Comparison of ENCODE assay signal across 24 cellular contexts in genomic region chr17:81274471-81274855, GRCh38. TPM values are rescaled to one million over a fixed set of nuclear protein-coding genes. Genes with fewer than 3 reads are reported as not detected.
DNase-seq lines count a peak whose midpoint lies in the region; ATAC-seq, FAIRE-seq and TF ChIP-seq lines count a peak whose summit lies in the region.
"Had no signal": no experiment of that assay in that cellular context is flagged by ENCODE, and none has a peak within 500 bp of the region (broad histone marks: within the 10 kb centered on the region; RNA-seq: fewer than 3 reads in every experiment).

No MANE protein-coding gene starts in this region.

- H2AFZ ChIP-seq in H1 (ENCODE audit: low read length) (no peak overlapping the region), neuronal stem cell (ENCODE audit: low read length) (no peak overlapping the region)

- H2BK12ac ChIP-seq in H1 (ENCODE audit: low read depth, low read length) (no peak overlapping the region), neuronal stem cell (ENCODE audit: low read length) (no peak overlapping the region)

- DNase-seq in Right ventricle myocardium inferior (ENCODE audit: missing footprints) (peak; percentile 26), heart left ventricle (no peak), H1 (ENCODE audit: low read depth in 1 of 2, low spot score in 2 of 2) (no peak), neuronal stem cell (ENCODE audit: low spot score) (no peak), GDM1 (lab: John Stamatoyannopoulos, UW) (no peak), activated gamma-delta T cell treated with Interleukin-2 at 50 U/mL for 16 hours (no peak)
- DNase-seq: AML-193; Caco-2; Calu3; CD4-positive, alpha-beta T cell; CD8-positive, alpha-beta T cell; DMS79 treated with DMSO at 0.1 percent for 48 hours had no signal

- peaks cover 12 to 13% of the 10 kb centered on the region in 2 experiments for H4K20me1 ChIP-seq in H1 (replicated peaks in 1 of 2; ENCODE audit: control insufficient read depth in 1 of 2, insufficient read depth in 2 of 2, low read length in 2 of 2)

- no peak overlapping the region for H3K18ac ChIP-seq in H1 (ENCODE audit: extremely low read depth, low read length)
- H3K18ac ChIP-seq in neuronal stem cell (ENCODE audit: low read length) = no peak overlapping the region

- no peak overlapping the region for H2BK20ac ChIP-seq in H1 (ENCODE audit: low read length)

- H3K9ac ChIP-seq in H1 (replicated peaks in 1 of 4; ENCODE audit: extremely low read depth in 1 of 4, low read depth in 3 of 4, low read length in 3 of 4) (no peak overlapping the region), neuronal stem cell (ENCODE audit: low read depth, low read length, poor library complexity) (no peak overlapping the region)

- H3K27ac ChIP-seq in heart left ventricle (no peak overlapping the region), HEK293 (ENCODE audit: extremely low read depth, low read depth, low read length) (peak overlapping the region; percentile 41; the same call in 1 of the 2 replicates), H1 (ENCODE audit: low read depth, low read length) (no peak overlapping the region), neuronal stem cell (replicated peaks; ENCODE audit: low read length) (no peak overlapping the region)
- H3K27ac ChIP-seq: 22Rv1; A549; BLaER1 treated with 17β-estradiol and CSF1 and Interleukin-3, amounts not matched to agents 10 nM and 100 nM; C4-2B had no signal

- H4K91ac ChIP-seq in H1 (replicated peaks; ENCODE audit: insufficient read length, low read length) (no peak overlapping the region), neuronal stem cell (ENCODE audit: low read depth, low read length, poor library complexity) (no peak overlapping the region)

- H3K4me3 ChIP-seq in heart left ventricle = no peak overlapping the region
- no peak overlapping the region for H3K4me3 ChIP-seq in HEK293 (ENCODE audit: low read depth, low read length)
- no peak overlapping the region for H3K4me3 ChIP-seq in H1 (ENCODE audit: extremely low read depth in 1 of 4, insufficient read depth in 2 of 4, low read depth in 3 of 4, low read length in 4 of 4)
- no peak overlapping the region for H3K4me3 ChIP-seq in neuronal stem cell (ENCODE audit: low read length in 2 of 2)
- H3K4me3 ChIP-seq: A549; BLaER1 treated with 17β-estradiol and CSF1 and Interleukin-3, amounts not matched to agents 10 nM and 100 nM; GM12878 had no signal

- no peak overlapping the region for H2BK5ac ChIP-seq in H1 (ENCODE audit: low read depth, low read length)
- peak overlapping the region; percentile 32 for H2BK5ac ChIP-seq in neuronal stem cell (ENCODE audit: low read length)

- POLR2A ChIA-PET in HEK293 (lab: Yijun Ruan, JAX) (no interaction called here), H1 (lab: Charles Lee; ENCODE audit: partially characterized antibody) (no interaction called here)

- H3K4ac ChIP-seq in H1 (replicated peaks; ENCODE audit: insufficient read length, low read depth, low read length) (no peak overlapping the region), neuronal stem cell (ENCODE audit: low read length) (no peak overlapping the region)

- TF ChIP-seq CTCF in heart left ventricle (IDR thresholded peaks at IDR 0.05) (no peak), HEK293 (tag by site-specific recombination; IDR thresholded peaks at IDR 0.05) (no peak), H1 (IDR thresholded peaks at IDR 0.05; ENCODE audit: control extremely low read depth in 1 of 3, insufficient read depth in 1 of 3, low read depth in 1 of 3, low read length in 3 of 3) (no peak)

- intact Hi-C loops in Right ventricle myocardium inferior (cut with DNase I) (no loop called here), heart left ventricle (cut with DNase I) (no loop called here)

- H2BK120ac ChIP-seq in H1 (replicated peaks; ENCODE audit: low read depth, low read length) (no peak overlapping the region), neuronal stem cell (ENCODE audit: low read depth, low read length) (no peak overlapping the region)

- TF ChIP-seq RAD21 in H1 (IDR thresholded peaks at IDR 0.05 in 1 of 2, conservative IDR thresholded peaks at IDR 0.05 in 1 of 2; ENCODE audit: low read depth in 2 of 2, low read length in 2 of 2) = no peak

- ATAC-seq in Right ventricle myocardium inferior = no peak
- ATAC-seq in heart left ventricle = no peak
- ATAC-seq in GM18870 (IDR thresholded peaks at IDR 0.05; ENCODE audit: unreplicated experiment) = no peak
- ATAC-seq: A549; CD8-positive, alpha-beta T cell; GM12878 had no signal

- TF ChIP-seq POLR2A in heart left ventricle (IDR thresholded peaks at IDR 0.05) (no peak), H1 (IDR thresholded peaks at IDR 0.05; ENCODE audit: control extremely low read depth in 1 of 2, low read depth in 2 of 2, low read length in 2 of 2) (no peak)

- H3K4me1 ChIP-seq in heart left ventricle (peaks cover 0 to 18% (median 11%) of the 10 kb centered on the region in 12 donors), HEK293 (ENCODE audit: control insufficient read depth, insufficient read depth, low read length) (no peaks in the 10 kb centered on the region), H1 (replicated peaks in 1 of 4; ENCODE audit: control insufficient read depth in 3 of 4, insufficient read depth in 4 of 4, low read length in 3 of 4) (no peaks in the 10 kb centered on the region), neuronal stem cell (ENCODE audit: control insufficient read depth in 2 of 2, insufficient read depth in 1 of 2, low read depth in 1 of 2, low read length in 2 of 2) (no peaks in the 10 kb centered on the region)
- H3K4me1 ChIP-seq: A549, Caco-2 had no signal

- H4K5ac ChIP-seq in H1 (ENCODE audit: insufficient read length, low read depth, low read length) = no peak overlapping the region

- H3K79me1 ChIP-seq in H1 (ENCODE audit: low read depth, low read length) (no peaks in the 10 kb centered on the region; the same call in 1 of the 2 replicates), neuronal stem cell (ENCODE audit: low read depth, low read length) (peaks cover 2% of the 10 kb centered on the region)

- TF ChIP-seq EP300 in H1 (IDR thresholded peaks at IDR 0.05; ENCODE audit: borderline replicate concordance in 1 of 2, low read depth in 2 of 2, low read length in 2 of 2) = no peak

- CTCF ChIA-PET in HEK293 (lab: Yijun Ruan, JAX) = interaction anchor here (0.6 kb wide), 4 partner anchors 20 to 1047 kb away, joined by 3 to 5 read pairs (median 4); no protein-coding TSS in a partner anchor
- CTCF ChIA-PET in H1 (lab: Charles Lee; ENCODE audit: partially characterized antibody) = interaction anchor here (1.1 to 1.8 kb wide), 2 partner anchors 17 to 26 kb away, joined by 3 to 4 read pairs; no protein-coding TSS in a partner anchor

- H2AK5ac ChIP-seq in H1 (ENCODE audit: low read depth, low read length) (no peak overlapping the region), neuronal stem cell (ENCODE audit: low read depth, low read length) (no peak overlapping the region)

- no peak overlapping the region for H3K23ac ChIP-seq in H1 (ENCODE audit: insufficient read length)
- no peak overlapping the region for H3K23ac ChIP-seq in neuronal stem cell (ENCODE audit: low read depth, low read length, poor library complexity)

- H4K8ac ChIP-seq in H1 (ENCODE audit: extremely low read depth, insufficient read depth, low read length) (no peak overlapping the region), neuronal stem cell (ENCODE audit: low read depth, low read length) (no peak overlapping the region)

- no peak for FAIRE-seq in H1 (lab: Jason Lieb, UNC)
- FAIRE-seq: A549, D721Med, G401.6, GM12878, GM12892, GM18507, GM19239 had no signal

- H3K4me2 ChIP-seq in H1 (ENCODE audit: insufficient read depth in 1 of 2, low read depth in 2 of 2, low read length in 2 of 2) = no peak overlapping the region
- H3K4me2 ChIP-seq in neuronal stem cell (ENCODE audit: insufficient read depth, low read length, poor library complexity, severe bottlenecking) = no peak overlapping the region
- H3K4me2 ChIP-seq: A549; BLaER1 treated with 17β-estradiol and CSF1 and Interleukin-3, amounts not matched to agents 10 nM and 100 nM had no signal

- H3K23me2 ChIP-seq in H1 (ENCODE audit: low read depth, low read length) = no peaks in the 10 kb centered on the region

- H3K36me3 ChIP-seq in heart left ventricle (peaks cover 0 to 93% (median 69%) of the 10 kb centered on the region in 9 donors), HEK293 (ENCODE audit: control insufficient read depth in 2 of 2, insufficient read depth in 1 of 2, low read length in 2 of 2) (peaks cover 10 to 94% of the 10 kb centered on the region in 2 experiments), H1 (ENCODE audit: control insufficient read depth in 2 of 4, insufficient read depth in 4 of 4, low read length in 3 of 4) (peaks cover 0 to 21% (median 2%) of the 10 kb centered on the region in 4 experiments; a peak in 3 of 8 replicates), neuronal stem cell (replicated peaks in 1 of 2; ENCODE audit: control insufficient read depth in 2 of 2, insufficient read depth in 2 of 2, low read length in 2 of 2) (peaks cover 12 to 77% of the 10 kb centered on the region in 2 donors)

- H3K9me3 ChIP-seq in heart left ventricle = no peaks in the 10 kb centered on the region
- no peaks in the 10 kb centered on the region for H3K9me3 ChIP-seq in HEK293 (ENCODE audit: control insufficient read depth, insufficient read depth, low read depth, low read length)
- H3K9me3 ChIP-seq in H1 (ENCODE audit: insufficient read depth in 2 of 2, low read depth in 1 of 2, low read length in 1 of 2) = no peaks in the 10 kb centered on the region
- no peaks in the 10 kb centered on the region for H3K9me3 ChIP-seq in neuronal stem cell (replicated peaks in 1 of 2; ENCODE audit: control insufficient read depth in 2 of 2, insufficient read depth in 1 of 2, low read depth in 1 of 2, low read length in 2 of 2)
- H3K9me3 ChIP-seq: A549; BLaER1 treated with 17β-estradiol and CSF1 and Interleukin-3, amounts not matched to agents 10 nM and 100 nM; Caco-2 had no signal

- WGBS in heart left ventricle, 4 donors = 93 to 97% (median 96%) methylated on average over 14 of the region's 14 CpGs
- WGBS in H1 (ENCODE audit: extremely low coverage in 1 of 2, insufficient coverage in 1 of 2, insufficient read length in 1 of 2, insufficient replicate concordance in 2 of 2, low coverage in 1 of 2, low lambda C conversion rate in 2 of 2, missing lambda C conversion rate in 1 of 2), 2 experiments = 97% methylated on average over 14 of the region's 14 CpGs; no CpG with 5 or more reads in 1 of the 2 experiments
- whole genome bisulfite sequencing in neuronal stem cell (ENCODE audit: extremely low coverage in 2 of 2, insufficient read length in 2 of 2, insufficient replicate concordance in 1 of 2), 2 donors = no CpG with 5 or more reads among the region's 14 CpGs

- H2BK15ac ChIP-seq in H1 (ENCODE audit: low read length) = no peak overlapping the region
- no peak overlapping the region for H2BK15ac ChIP-seq in neuronal stem cell (ENCODE audit: low read length)

- H3K27me3 ChIP-seq in heart left ventricle = no peaks in the 10 kb centered on the region
- no peaks in the 10 kb centered on the region for H3K27me3 ChIP-seq in H1 (replicated peaks in 1 of 4; ENCODE audit: control insufficient read depth in 3 of 4, extremely low read depth in 1 of 4, insufficient read depth in 3 of 4, low read length in 3 of 4)
- H3K27me3 ChIP-seq in neuronal stem cell (ENCODE audit: control insufficient read depth in 3 of 3, insufficient read depth in 3 of 3, low read depth in 1 of 3, low read length in 3 of 3) = no peaks in the 10 kb centered on the region
- H3K27me3 ChIP-seq: BLaER1 treated with 17β-estradiol and CSF1 and Interleukin-3, amounts not matched to agents 10 nM and 100 nM had no signal

- no peaks in the 10 kb centered on the region for H3K79me2 ChIP-seq in H1 (ENCODE audit: control insufficient read depth in 1 of 2, insufficient read depth in 2 of 2, low read length in 2 of 2)

- peak overlapping the region; percentile 16 for H3K56ac ChIP-seq in H1 (replicated peaks; ENCODE audit: insufficient read length, low read depth, low read length)

- no peak overlapping the region for H3K14ac ChIP-seq in H1 (ENCODE audit: insufficient read length)
- H3K14ac ChIP-seq in neuronal stem cell (ENCODE audit: low read length) = no peak overlapping the region

RNA-seq across cellular contexts. Expression of gene SLC38A10, which starts 20.6 kb away (rescaled TPM):
- total RNA-seq in Right ventricle myocardium inferior (44.6 TPM), heart left ventricle (10 to 100 TPM; 27.4 to 67.7 (median 43.1) TPM)
- polyA plus RNA-seq in heart left ventricle (10 to 100 TPM; 48.0 to 63.3 TPM), H1 (2011; rRNA removed) (26.4 and 44.4 TPM in 2 replicates)
- total RNA-seq in H1 (2021; fragmentation: NEBNext Ultra II Directional; extraction: Animal tissue kit (Norgen Biotek cat#: 25700)) = 35.7 and 41.0 TPM in 2 replicates
- 26.3 TPM for polyA plus RNA-seq in H1 (2011; cell fraction: cytosol; rRNA removed)
- 76.9 TPM for polyA plus RNA-seq in H1 (2011; cell fraction: nucleus; rRNA removed)
- polyA plus RNA-seq in H1 (2012, experiment 1 of 2) = 24.8 to 37.5 TPM (median 34.7 TPM) in 4 replicates
- 22.5 TPM for polyA plus RNA-seq in H1 (2012, experiment 2 of 2)
- polyA plus RNA-seq in H1 (2013, experiment 1 of 2) = 29.8 TPM
- polyA plus RNA-seq in H1 (2013, experiment 2 of 2) = 28.9 TPM
- 35.9 and 40.0 TPM in 2 replicates for polyA minus RNA-seq in H1 (2011; rRNA and poly(A)+ RNA removed)
- polyA minus RNA-seq in H1 (2011; cell fraction: cytosol; rRNA and poly(A)+ RNA removed) = 38.1 TPM
- 47.8 TPM for polyA minus RNA-seq in H1 (2011; cell fraction: nucleus; rRNA and poly(A)+ RNA removed)
- 7.2 TPM for polyA plus RNA-seq in neuronal stem cell (2013, experiment 1 of 2)
- 7.3 TPM for polyA plus RNA-seq in neuronal stem cell (2013, experiment 2 of 2)

RNA-seq across cellular contexts. Expression of gene NDUFAF8, which starts 35.3 kb away (rescaled TPM):
- total RNA-seq in Right ventricle myocardium inferior (58.0 TPM), heart left ventricle (10 to 100 TPM; 31.8 to 77.1 (median 50.2) TPM)
- polyA plus RNA-seq in heart left ventricle (10 to 100 TPM; 26.7 to 51.9 TPM), H1 (2011; rRNA removed) (91.1 and 95.6 TPM in 2 replicates)
- total RNA-seq in H1 (2021; fragmentation: NEBNext Ultra II Directional; extraction: Animal tissue kit (Norgen Biotek cat#: 25700)) = 48.9 and 60.2 TPM in 2 replicates
- 88.1 TPM for polyA plus RNA-seq in H1 (2011; cell fraction: cytosol; rRNA removed)
- polyA plus RNA-seq in H1 (2011; cell fraction: nucleus; rRNA removed) = 56.3 TPM
- 123 to 151 TPM (median 134 TPM) in 4 replicates for polyA plus RNA-seq in H1 (2012, experiment 1 of 2)
- polyA plus RNA-seq in H1 (2012, experiment 2 of 2) = 129 TPM
- polyA plus RNA-seq in H1 (2013, experiment 1 of 2) = 160 TPM
- polyA plus RNA-seq in H1 (2013, experiment 2 of 2) = 163 TPM
- polyA minus RNA-seq in H1 (2011; rRNA and poly(A)+ RNA removed) = 7.2 and 14.2 TPM in 2 replicates
- polyA minus RNA-seq in H1 (2011; cell fraction: cytosol; rRNA and poly(A)+ RNA removed) = 20.0 TPM
- 21.6 TPM for polyA minus RNA-seq in H1 (2011; cell fraction: nucleus; rRNA and poly(A)+ RNA removed)
- polyA plus RNA-seq in neuronal stem cell (2013, experiment 1 of 2) = 79.2 TPM
- 73.1 TPM for polyA plus RNA-seq in neuronal stem cell (2013, experiment 2 of 2)

RNA-seq across cellular contexts. Expression of gene TEPSIN, which starts 35.6 kb away (rescaled TPM):
- total RNA-seq in Right ventricle myocardium inferior (11.1 TPM), heart left ventricle (10 to 100 TPM in 5 of 9 donors, 1 to 10 TPM in 4; 6.8 to 16.0 (median 10.2) TPM)
- polyA plus RNA-seq in heart left ventricle (10 to 100 TPM; 12.4 to 14.4 TPM), H1 (2011; rRNA removed) (28.0 and 59.8 TPM in 2 replicates)
- total RNA-seq in H1 (2021; fragmentation: NEBNext Ultra II Directional; extraction: Animal tissue kit (Norgen Biotek cat#: 25700)) = 22.9 and 26.0 TPM in 2 replicates
- polyA plus RNA-seq in H1 (2011; cell fraction: cytosol; rRNA removed) = 31.4 TPM
- 172 TPM for polyA plus RNA-seq in H1 (2011; cell fraction: nucleus; rRNA removed)
- 16.6 to 27.7 TPM (median 21.3 TPM) in 4 replicates for polyA plus RNA-seq in H1 (2012, experiment 1 of 2)
- 14.6 TPM for polyA plus RNA-seq in H1 (2012, experiment 2 of 2)
- polyA plus RNA-seq in H1 (2013, experiment 1 of 2) = 24.1 TPM
- polyA plus RNA-seq in H1 (2013, experiment 2 of 2) = 19.1 TPM
- polyA minus RNA-seq in H1 (2011; rRNA and poly(A)+ RNA removed) = 7.9 and 10.5 TPM in 2 replicates
- 19.7 TPM for polyA minus RNA-seq in H1 (2011; cell fraction: cytosol; rRNA and poly(A)+ RNA removed)
- 44.0 TPM for polyA minus RNA-seq in H1 (2011; cell fraction: nucleus; rRNA and poly(A)+ RNA removed)
- 14.7 TPM for polyA plus RNA-seq in neuronal stem cell (2013, experiment 1 of 2)
- 14.2 TPM for polyA plus RNA-seq in neuronal stem cell (2013, experiment 2 of 2)

RNA-seq across cellular contexts. Expression of gene CEP131, which starts 51.7 kb away (rescaled TPM):
- 8.9 TPM for total RNA-seq in Right ventricle myocardium inferior
- total RNA-seq in heart left ventricle = 10 to 100 TPM in 3 of 9 donors, 1 to 10 TPM in 6; 7.0 to 15.8 (median 8.9) TPM
- polyA plus RNA-seq in heart left ventricle = 10 to 100 TPM in 1 of 2 donors, 1 to 10 TPM in 1; 8.0 to 14.7 TPM
- total RNA-seq in H1 (2021; fragmentation: NEBNext Ultra II Directional; extraction: Animal tissue kit (Norgen Biotek cat#: 25700)) = 22.5 and 23.2 TPM in 2 replicates
- 5.9 and 11.5 TPM in 2 replicates for polyA plus RNA-seq in H1 (2011; rRNA removed)
- 19.5 TPM for polyA plus RNA-seq in H1 (2011; cell fraction: cytosol; rRNA removed)
- 51.9 TPM for polyA plus RNA-seq in H1 (2011; cell fraction: nucleus; rRNA removed)
- polyA plus RNA-seq in H1 (2012, experiment 1 of 2) = 12.1 to 30.1 TPM (median 26.5 TPM) in 4 replicates
- polyA plus RNA-seq in H1 (2012, experiment 2 of 2) = 11.9 TPM
- 11.2 TPM for polyA plus RNA-seq in H1 (2013, experiment 1 of 2)
- polyA plus RNA-seq in H1 (2013, experiment 2 of 2) = 10.1 TPM
- polyA minus RNA-seq in H1 (2011; rRNA and poly(A)+ RNA removed) = 3.9 and 4.0 TPM in 2 replicates
- polyA minus RNA-seq in H1 (2011; cell fraction: cytosol; rRNA and poly(A)+ RNA removed) = 13.9 TPM
- polyA minus RNA-seq in H1 (2011; cell fraction: nucleus; rRNA and poly(A)+ RNA removed) = 14.3 TPM
- 14.7 TPM for polyA plus RNA-seq in neuronal stem cell (2013, experiment 1 of 2)
- polyA plus RNA-seq in neuronal stem cell (2013, experiment 2 of 2) = 14.1 TPM
